In the genomic region with DNA sequence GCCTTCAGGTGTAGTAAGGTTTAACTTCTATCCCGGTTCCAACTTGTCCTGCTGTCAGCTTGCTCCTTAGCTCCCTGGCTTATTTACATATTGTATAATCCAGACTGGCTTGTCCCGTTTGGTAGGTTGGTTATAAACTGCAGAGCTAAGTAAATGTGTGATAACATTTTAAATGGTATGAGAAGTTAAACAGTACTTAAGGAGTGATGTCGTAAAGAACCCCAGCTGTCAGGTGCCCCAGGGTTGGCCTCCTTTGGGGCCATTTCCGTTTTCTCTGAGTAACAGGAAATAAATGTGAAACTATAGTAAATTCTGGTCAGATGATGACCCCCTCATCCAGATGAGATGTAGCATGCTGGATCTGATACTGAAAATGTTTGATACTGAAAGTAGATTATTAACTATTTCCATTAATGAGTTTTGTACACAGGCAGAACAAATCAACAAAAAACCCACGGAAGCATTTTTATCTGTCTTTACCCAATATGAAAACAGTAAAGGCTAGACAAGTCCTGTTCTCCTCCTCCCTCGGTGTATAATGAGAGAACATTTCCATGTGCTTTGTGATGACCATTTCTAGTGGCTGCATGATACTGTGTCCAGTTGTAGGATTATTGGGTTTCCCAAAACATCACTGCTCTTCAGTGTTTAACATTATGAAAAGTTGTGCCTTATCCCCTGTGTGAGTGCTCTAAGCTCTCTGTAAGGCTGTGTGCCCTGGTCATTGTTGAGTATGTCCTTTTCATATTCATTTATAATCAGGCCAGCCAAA, we compare ENCODE assay signal across 8 cellular contexts. TPM values are rescaled to one million over a fixed set of nuclear protein-coding genes. Genes with fewer than 3 reads are reported as not detected.
DNase-seq lines count a peak whose midpoint lies in the region; ATAC-seq and TF ChIP-seq lines count a peak whose summit lies in the region.

No MANE protein-coding gene starts in this region.

- peak; percentile 76 for ATAC-seq in GM19372 (IDR thresholded peaks at IDR 0.05; ENCODE audit: low read depth, unreplicated experiment)
- peak; percentile 89 for ATAC-seq in HG03354 (IDR thresholded peaks at IDR 0.05; ENCODE audit: poor library complexity, severe bottlenecking, unreplicated experiment)
- ATAC-seq in T-cell (replicated peaks in 1 of 4): peak; percentile 60 to 84 (median 68)

- H3K9ac ChIP-seq in rectal smooth muscle tissue (ENCODE audit: low read length): no peak overlapping the region

- peak overlapping the region; percentile 53 to 77 for H3K27ac Mint-ChIP-seq in T-cell
- H3K27ac Mint-ChIP-seq in glutamatergic neuron (ENCODE audit: unreplicated experiment): no peak overlapping the region

- H3K4me1 ChIP-seq in rectal smooth muscle tissue (ENCODE audit: control insufficient read depth, insufficient read depth, low read length): peaks cover 35% of the 10 kb centered on the region

- POLR2A ChIA-PET in T-cell (lab: Charles Lee): no interaction called here

- no peaks in the 10 kb centered on the region for H3K36me3 ChIP-seq in rectal smooth muscle tissue (ENCODE audit: control insufficient read depth, insufficient read depth, low read length)

- H3K4me3 ChIP-seq in epithelial cell of proximal tubule (ENCODE audit: low read depth, low read length) (peak overlapping the region; percentile 4), rectal smooth muscle tissue (ENCODE audit: low read length) (peak overlapping the region; percentile 30)

- H3K4me3 Mint-ChIP-seq in T-cell (peak overlapping the region; percentile 34 to 57 (median 45)), glutamatergic neuron (ENCODE audit: unreplicated experiment) (no peak overlapping the region)

- DNase-seq in Caki2 (ENCODE audit: low read depth) (peak; percentile 48), T-cell (peak in 6 of 34 experiments; percentile 7 to 45 (median 16)), epithelial cell of proximal tubule (ENCODE audit: low read depth) (peak; percentile 94), glutamatergic neuron (no peak), Ammon's horn (ENCODE audit: low spot score) (no peak)

- H3K27me3 Mint-ChIP-seq in T-cell (no peaks in the 10 kb centered on the region), glutamatergic neuron (ENCODE audit: unreplicated experiment) (no peaks in the 10 kb centered on the region)

- H3K4me1 Mint-ChIP-seq in T-cell (peaks cover 18 to 26% (median 22%) of the 10 kb centered on the region in 3 donors), glutamatergic neuron (ENCODE audit: low read depth, unreplicated experiment) (peaks cover 27% of the 10 kb centered on the region)

- H3K36me3 Mint-ChIP-seq in T-cell: no peaks in the 10 kb centered on the region
- no peaks in the 10 kb centered on the region for H3K36me3 Mint-ChIP-seq in glutamatergic neuron (ENCODE audit: unreplicated experiment)

- in situ Hi-C loops in Caki2 (cut with HindIII; ENCODE audit: low pct_unique_long_range_greater_than_20kb, low sequenced_read_pairs): no loop called here

- no peak for TF ChIP-seq CTCF in epithelial cell of proximal tubule (conservative IDR thresholded peaks at IDR 0.05; ENCODE audit: low read depth, low read length)
- no peak for TF ChIP-seq CTCF in glutamatergic neuron (IDR thresholded peaks at IDR 0.05; ENCODE audit: partially characterized antibody, unreplicated experiment)

- no peaks in the 10 kb centered on the region for H3K27me3 ChIP-seq in rectal smooth muscle tissue (ENCODE audit: control insufficient read depth, insufficient read depth, low read length)

- peak overlapping the region; percentile 32 for H3K27ac ChIP-seq in rectal smooth muscle tissue (ENCODE audit: low read depth, low read length)

- H3K9me3 Mint-ChIP-seq in T-cell (no peaks in the 10 kb centered on the region), glutamatergic neuron (ENCODE audit: unreplicated experiment) (peaks cover 2% of the 10 kb centered on the region)

- CTCF ChIA-PET in T-cell (lab: Charles Lee): no interaction called here

RNA-seq across cellular contexts. Expression of a gene that starts 22.4 kb away (rescaled TPM):
- total RNA-seq in Caki2 (2014; rRNA removed; shearing (Covaris generic); ENCODE audit: low replicate concordance): 1.3 and 17.5 TPM in 2 replicates
- total RNA-seq in T-cell (1 to 10 TPM in 2 of 5 donors, under 1 TPM in 3; 0.20 to 1.7 (median 0.96) TPM), epithelial cell of proximal tubule (5.5 and 12.2 TPM in 2 replicates), glutamatergic neuron (ENCODE audit: unreplicated experiment) (29.7 TPM)

Comparison
In these comparisons a context has a peak if more than half of its experiments do, and no peak if none do; other contexts are left out.
1. DNase-seq: peak in Caki2 (single experiment) and epithelial cell of proximal tubule (single experiment); none in glutamatergic neuron (single experiment) and Ammon's horn (single experiment).
2. Peak in every context shown above with its lines, with median percentiles within 50 percentile points of each other: ATAC-seq.